In genomic region chr2:142544173-142544572, GRCh38 we compare ENCODE assay signal across 23 cellular contexts.
DNase-seq lines count a peak whose midpoint lies in the region; FAIRE-seq and TF ChIP-seq lines count a peak whose summit lies in the region.
"Had no signal": no experiment of that assay in that cellular context is flagged by ENCODE, and none has a peak within 500 bp of the region (broad histone marks: within the 10 kb centered on the region; RNA-seq: fewer than 3 reads in every experiment).

No MANE protein-coding gene starts in this region.

- H2AFZ ChIP-seq in osteoblast (ENCODE audit: low read length): no peak overlapping the region

- FAIRE-seq in kidney (lab: Jason Lieb, UNC): no peak
- FAIRE-seq: A549, D721Med, GM12891, GM18507 had no signal

- H3K79me2 ChIP-seq in osteoblast (ENCODE audit: insufficient read depth, low read length): no peaks in the 10 kb centered on the region

- H3K9ac ChIP-seq in SK-N-MC (ENCODE audit: insufficient read length) (no peak overlapping the region), kidney (ENCODE audit: low read length in 2 of 2) (no peak overlapping the region)

- 50 to 72% methylated on average over 4 of the region's 4 CpGs for WGBS in esophagus squamous epithelium, 2 donors

- no peaks in the 10 kb centered on the region for H4K20me1 ChIP-seq in osteoblast (ENCODE audit: insufficient read depth, low read length)

- peak overlapping the region; percentile 49 for H3K4me3 ChIP-seq in SK-N-MC
- no peak overlapping the region for H3K4me3 ChIP-seq in kidney (ENCODE audit: low read length in 2 of 2)
- no peak overlapping the region for H3K4me3 ChIP-seq in osteoblast (ENCODE audit: insufficient read depth, low read length)
- no peak overlapping the region for H3K4me3 ChIP-seq in esophagus squamous epithelium
- H3K4me3 ChIP-seq: A549, GM23338, HAP-1 had no signal

- no peak overlapping the region for H3K4me2 ChIP-seq in osteoblast (ENCODE audit: insufficient read depth, low read length)
- H3K4me2 ChIP-seq: A549, GM23338 had no signal

- peak; percentile 17 for DNase-seq in ELF-1 (ENCODE audit: low read depth, low spot score)
- DNase-seq in SK-N-MC (ENCODE audit: low read depth, low spot score): no peak
- peak; percentile 22 for DNase-seq in kidney
- peak; percentile 31 for DNase-seq in osteoblast (ENCODE audit: insufficient read length, low spot score, missing footprints)
- DNase-seq in GOT3 (lab: John Stamatoyannopoulos, UW): no peak
- DNase-seq in T1000 (lab: John Stamatoyannopoulos, UW): no peak
- DNase-seq in esophagus squamous epithelium (lab: John Stamatoyannopoulos, UW): no peak
- DNase-seq in NOMO-1 treated with DMSO at 0.1 percent for 48 hours (lab: John Stamatoyannopoulos, UW; ENCODE audit: unreplicated experiment): no peak
- DNase-seq: 8988T; C1 segment of cervical spinal cord; CD4-positive, alpha-beta memory T cell; COR-L47; DMS 273 treated with DMSO at 0.1 percent for 48 hours; DMS79; EL; GF-D8; HFFc6 had no signal

- H3K27me3 ChIP-seq in osteoblast (ENCODE audit: insufficient read depth, low read length) (no peaks in the 10 kb centered on the region), esophagus squamous epithelium (no peaks in the 10 kb centered on the region)

- H3K9me3 ChIP-seq in SK-N-MC (ENCODE audit: low read depth, low read length): peaks cover 8% of the 10 kb centered on the region; the same call in 1 of the 2 replicates
- H3K9me3 ChIP-seq in kidney (ENCODE audit: control insufficient read depth in 1 of 2, low read length in 2 of 2): no peaks in the 10 kb centered on the region
- no peaks in the 10 kb centered on the region for H3K9me3 ChIP-seq in osteoblast (ENCODE audit: low read depth, low read length)
- peaks cover 0 to 6% (median 0%) of the 10 kb centered on the region in 3 donors for H3K9me3 ChIP-seq in esophagus squamous epithelium
- H3K9me3 ChIP-seq: A549, HAP-1 had no signal

- H3K27ac ChIP-seq in SK-N-MC (peak overlapping the region; percentile 90), kidney (ENCODE audit: low read depth in 2 of 2, low read length in 2 of 2) (no peak overlapping the region), osteoblast (ENCODE audit: low read depth, low read length) (no peak overlapping the region), esophagus squamous epithelium (no peak overlapping the region)
- H3K27ac ChIP-seq: A549 had no signal

- no peaks in the 10 kb centered on the region for H3K4me1 ChIP-seq in kidney (ENCODE audit: control insufficient read depth in 1 of 2, insufficient read depth in 1 of 2, low read depth in 1 of 2, low read length in 2 of 2)
- H3K4me1 ChIP-seq in osteoblast (ENCODE audit: insufficient read depth, low read length): no peaks in the 10 kb centered on the region
- H3K4me1 ChIP-seq in esophagus squamous epithelium: no peaks in the 10 kb centered on the region
- H3K4me1 ChIP-seq: A549, HAP-1 had no signal

- TF ChIP-seq POLR2A in esophagus squamous epithelium (IDR thresholded peaks at IDR 0.05): no peak

- TF ChIP-seq CTCF in kidney (IDR thresholded peaks at IDR 0.05; ENCODE audit: borderline replicate concordance, extremely low read depth, insufficient read depth) (no peak), osteoblast (IDR thresholded peaks at IDR 0.05; ENCODE audit: extremely low read depth, low read depth, low read length) (no peak), esophagus squamous epithelium (IDR thresholded peaks at IDR 0.05) (no peak)

- H3K36me3 ChIP-seq in SK-N-MC (ENCODE audit: insufficient read depth, low read length) (no peaks in the 10 kb centered on the region; the same call in 1 of the 2 replicates), kidney (ENCODE audit: control insufficient read depth in 1 of 2, insufficient read depth in 2 of 2, low read length in 2 of 2) (no peaks in the 10 kb centered on the region), osteoblast (ENCODE audit: insufficient read depth, low read length) (no peaks in the 10 kb centered on the region), esophagus squamous epithelium (no peaks in the 10 kb centered on the region)
- H3K36me3 ChIP-seq: HAP-1 had no signal

- intact Hi-C loops in kidney (cut with DNase I): no loop called here
- intact Hi-C loops in esophagus squamous epithelium (cut with DNase I): no loop called here

Comparison
In these comparisons a context has a peak if more than half of its experiments do, and no peak if none do; other contexts are left out.
1. DNase-seq: peak in ELF-1 (single experiment), kidney (single experiment) and osteoblast (single experiment); none in SK-N-MC (single experiment), GOT3 (single experiment), T1000 (single experiment), esophagus squamous epithelium (single experiment) and NOMO-1 treated with DMSO at 0.1 percent for 48 hours (single experiment).